8 cellular contexts compared by ENCODE assay signal in the genomic region with DNA sequence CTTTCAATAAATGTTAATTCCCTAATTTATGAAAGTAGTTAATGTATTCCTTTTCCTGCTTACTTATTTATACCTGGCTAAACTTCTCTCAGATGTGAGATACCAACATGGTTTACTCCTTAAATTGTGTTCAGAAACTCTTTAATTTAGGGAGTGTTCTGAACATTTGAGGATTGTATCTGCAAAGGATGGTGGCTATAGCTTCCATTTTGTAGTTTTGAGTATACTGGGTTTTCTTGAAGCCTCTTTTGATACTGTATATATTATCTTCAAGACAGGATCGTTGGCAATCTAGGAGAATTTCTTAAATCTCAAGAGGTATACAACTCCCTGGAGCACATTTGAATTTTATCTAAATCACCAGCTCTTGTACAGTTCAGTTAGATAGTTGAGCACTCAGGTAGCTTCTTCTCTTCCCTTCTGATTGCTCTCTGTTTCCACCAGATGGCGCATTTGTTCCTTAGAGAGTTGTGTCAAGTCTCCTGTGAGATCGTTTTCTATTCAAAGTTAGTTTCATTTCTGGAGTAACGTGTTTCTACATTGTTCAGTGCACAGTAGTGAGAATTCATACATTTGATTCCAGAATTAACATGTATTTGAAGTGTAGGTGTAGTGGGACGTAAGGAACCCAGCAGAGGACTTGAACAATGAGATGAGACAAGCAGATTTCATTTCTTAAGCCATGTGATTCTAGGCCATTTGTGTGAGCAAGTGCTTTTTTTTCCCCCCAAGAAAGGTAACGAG.
DNase-seq lines count a peak whose midpoint lies in the region; ATAC-seq and TF ChIP-seq lines count a peak whose summit lies in the region.
"Not testable (repeated sequence)": the region's sequence is repeated elsewhere in the genome, so short reads cannot be mapped to it uniquely, and the experiment has no call there.

No MANE protein-coding gene starts in this region.

- not testable (repeated sequence) for DNase-seq in GM10248 (ENCODE audit: extremely low spot score); MG63; natural killer cell; transverse colon
- DNase-seq in HAP-1 (ENCODE audit: low spot score in 2 of 2): peak; percentile 37 to 56
- DNase-seq in RPMI7951 (ENCODE audit: low read depth): peak; percentile 66
- peak; percentile 29 for DNase-seq in activated T-helper 2 cell treated with anti-CD3 and anti-CD28 coated beads, Interferon-gamma antibody, Interleukin-2, Interleukin-4, amounts not matched to agents 10 μg/mL and 5 μg/mL and 100 μg/mL, durations not matched to agents 14 hours and 24 hours and 36 hours (ENCODE audit: low spot score)
- DNase-seq in fibroblast of mammary gland (ENCODE audit: low read depth): peak; percentile 53

- not testable (repeated sequence) for H3K4me3 ChIP-seq in HAP-1
- peak overlapping the region; percentile 20 for H3K4me3 ChIP-seq in MG63
- peak overlapping the region; percentile 34 for H3K4me3 ChIP-seq in fibroblast of mammary gland (ENCODE audit: control insufficient read depth, low read depth, low read length)
- peak overlapping the region in 1 of 4 donors; percentile 34 for H3K4me3 ChIP-seq in transverse colon

- H3K4me1 ChIP-seq in HAP-1, transverse colon: not testable (repeated sequence)

- not testable (repeated sequence) for TF ChIP-seq POLR2A in transverse colon (IDR thresholded peaks at IDR 0.05)

- ATAC-seq in natural killer cell: peak; percentile 92 to 96 (median 96)

- not testable (repeated sequence) for H3K27me3 ChIP-seq in HAP-1 (ENCODE audit: low read depth); MG63; transverse colon

- not testable (repeated sequence) for H3K27me3 Mint-ChIP-seq in activated T-helper 2 cell treated with anti-CD3 and anti-CD28 coated beads, Interferon-gamma antibody, Interleukin-2, Interleukin-4, amounts not matched to agents 10 μg/mL and 5 μg/mL and 100 μg/mL, durations not matched to agents 14 hours and 24 hours and 36 hours (ENCODE audit: low read depth); natural killer cell (ENCODE audit: low read depth in 2 of 2)

- CTCF ChIA-PET in GM10248 (lab: Yijun Ruan, JAX): interaction anchor here (0.9 to 4.7 kb wide), 2 partner anchors 270 to 273 kb away, joined by 4 to 26 read pairs; no protein-coding TSS in a partner anchor

- POLR2A ChIA-PET in GM10248 (lab: Yijun Ruan, JAX): not testable (repeated sequence)

- peak; percentile 13 for TF ChIP-seq CTCF in GM10248 (IDR thresholded peaks at IDR 0.05; ENCODE audit: control extremely low read depth, extremely low read depth, low read depth, missing control alignments)
- peak; percentile 28 for TF ChIP-seq CTCF in fibroblast of mammary gland (conservative IDR thresholded peaks at IDR 0.05; ENCODE audit: control insufficient read depth, insufficient read depth, low read depth, low read length)
- TF ChIP-seq CTCF in natural killer cell (IDR thresholded peaks at IDR 0.05): peak; percentile 57
- peak; percentile 48 to 60 (median 50) for TF ChIP-seq CTCF in transverse colon (IDR thresholded peaks at IDR 0.05)

- in situ Hi-C loops in HAP-1 (cut with MboI; ENCODE audit: low sequenced_read_pairs): loop anchor here (5.0 kb wide), 1 partner anchor 268 kb away; no protein-coding TSS in a partner anchor
- in situ Hi-C loops in transverse colon (cut with MboI; ENCODE audit: low pct_ligation_motif_present in 1 of 4, low pct_unique_long_range_greater_than_20kb in 1 of 4, low sequenced_read_pairs in 3 of 4): loop anchor here in 2 of 4 donors (25.0 kb wide), 2 partner anchors 253 to 278 kb away; partner anchors contain the start of gene ATP6V1F (in 1 of the 2)

- 9 to 24% methylated on average over 3 to 6 of the region's 6 CpGs for WGBS in transverse colon (ENCODE audit: low coverage in 1 of 2), 2 donors

- H3K9me3 ChIP-seq in HAP-1, MG63, transverse colon: not testable (repeated sequence)

- peak overlapping the region; percentile 90 for H3K27ac Mint-ChIP-seq in activated T-helper 2 cell treated with anti-CD3 and anti-CD28 coated beads, Interferon-gamma antibody, Interleukin-2, Interleukin-4, amounts not matched to agents 10 μg/mL and 5 μg/mL and 100 μg/mL, durations not matched to agents 14 hours and 24 hours and 36 hours
- peak overlapping the region; percentile 84 to 92 for H3K27ac Mint-ChIP-seq in natural killer cell

- H3K36me3 Mint-ChIP-seq in activated T-helper 2 cell treated with anti-CD3 and anti-CD28 coated beads, Interferon-gamma antibody, Interleukin-2, Interleukin-4, amounts not matched to agents 10 μg/mL and 5 μg/mL and 100 μg/mL, durations not matched to agents 14 hours and 24 hours and 36 hours (ENCODE audit: low read depth): peaks cover 16% of the 10 kb centered on the region
- H3K36me3 Mint-ChIP-seq in natural killer cell: not testable (repeated sequence)

- H3K36me3 ChIP-seq in HAP-1 (replicated peaks); MG63; transverse colon: not testable (repeated sequence)

- H3K4me3 Mint-ChIP-seq in activated T-helper 2 cell treated with anti-CD3 and anti-CD28 coated beads, Interferon-gamma antibody, Interleukin-2, Interleukin-4, amounts not matched to agents 10 μg/mL and 5 μg/mL and 100 μg/mL, durations not matched to agents 14 hours and 24 hours and 36 hours (ENCODE audit: low read depth): peak overlapping the region; percentile 75
- peak overlapping the region; percentile 81 for H3K4me3 Mint-ChIP-seq in natural killer cell

- intact Hi-C loops in activated T-helper 2 cell treated with anti-CD3 and anti-CD28 coated beads, Interferon-gamma antibody, Interleukin-2, Interleukin-4, amounts not matched to agents 10 μg/mL and 5 μg/mL and 100 μg/mL, durations not matched to agents 14 hours and 24 hours and 36 hours (cut with micrococcal nuclease): loop anchor here (10.0 kb wide), 1 partner anchor 276 kb away; no protein-coding TSS in a partner anchor
- intact Hi-C loops in natural killer cell (cut with micrococcal nuclease) (loop anchor here (2.0 kb wide), 1 partner anchor 274 kb away; no protein-coding TSS in a partner anchor), transverse colon (cut with DNase I; ENCODE audit: low total_unique reads) (loop anchor here (10.0 kb wide), 1 partner anchor 266 kb away; no protein-coding TSS in a partner anchor)

- peak overlapping the region in 2 of 4 donors; percentile 14 to 23 for H3K27ac ChIP-seq in transverse colon

- TF ChIP-seq EP300 in transverse colon (IDR thresholded peaks at IDR 0.05; ENCODE audit: low read depth): not testable (repeated sequence)

- H3K9me3 Mint-ChIP-seq in activated T-helper 2 cell treated with anti-CD3 and anti-CD28 coated beads, Interferon-gamma antibody, Interleukin-2, Interleukin-4, amounts not matched to agents 10 μg/mL and 5 μg/mL and 100 μg/mL, durations not matched to agents 14 hours and 24 hours and 36 hours; natural killer cell: not testable (repeated sequence)

- H3K4me1 Mint-ChIP-seq in activated T-helper 2 cell treated with anti-CD3 and anti-CD28 coated beads, Interferon-gamma antibody, Interleukin-2, Interleukin-4, amounts not matched to agents 10 μg/mL and 5 μg/mL and 100 μg/mL, durations not matched to agents 14 hours and 24 hours and 36 hours (ENCODE audit: low read depth): not testable (repeated sequence)
- H3K4me1 Mint-ChIP-seq in natural killer cell: peaks cover 8 to 12% of the 10 kb centered on the region in 2 donors
